In the genomic region with DNA sequence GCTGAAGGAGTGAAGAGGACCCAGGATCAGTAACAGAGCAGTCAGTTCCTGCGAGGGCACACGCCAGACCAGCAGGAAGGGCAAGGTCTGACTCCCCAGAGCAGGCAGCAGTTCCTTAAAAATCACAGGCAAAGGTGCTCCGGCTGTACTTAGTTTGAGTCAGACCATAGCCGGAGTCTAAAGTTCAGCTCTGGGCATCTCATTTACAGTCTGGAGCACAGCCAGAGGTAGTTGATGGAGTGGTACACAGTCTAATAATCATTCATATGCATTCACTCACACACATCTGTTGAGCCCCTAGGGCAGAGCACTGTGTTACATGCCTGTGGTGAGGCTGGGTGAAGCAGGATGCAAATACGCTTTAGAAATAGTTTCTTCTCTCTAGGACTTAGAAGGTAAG, we compare ENCODE assay signal across 31 cellular contexts. TPM values are rescaled to one million over a fixed set of nuclear protein-coding genes. Genes with fewer than 3 reads are reported as not detected.
DNase-seq lines count a peak whose midpoint lies in the region; ATAC-seq, FAIRE-seq and TF ChIP-seq lines count a peak whose summit lies in the region.
"Had no signal": no experiment of that assay in that cellular context is flagged by ENCODE, and none has a peak within 500 bp of the region (broad histone marks: within the 10 kb centered on the region; RNA-seq: fewer than 3 reads in every experiment).

No MANE protein-coding gene starts in this region.

- H3K9me3 ChIP-seq in IMR-90 (ENCODE audit: control insufficient read depth, insufficient read depth, low read length) (no peaks in the 10 kb centered on the region), BE2C (no peaks in the 10 kb centered on the region)
- H3K9me3 ChIP-seq: sigmoid colon, stomach, tibial nerve had no signal

- H2AFZ ChIP-seq in IMR-90 (replicated peaks; ENCODE audit: low read length, poor library complexity) = no peak overlapping the region
- H2AFZ ChIP-seq: PC-9 had no signal

- no peaks in the 10 kb centered on the region for H3K9me1 ChIP-seq in IMR-90 (ENCODE audit: insufficient read depth, low read length)

- peaks cover 5% of the 10 kb centered on the region for H3K4me1 ChIP-seq in IMR-90 (ENCODE audit: control insufficient read depth, insufficient read depth, low read length)
- peaks cover 4% of the 10 kb centered on the region for H3K4me1 ChIP-seq in BE2C
- H3K4me1 ChIP-seq: stomach had no signal

- POLR2A ChIA-PET in IMR-90 (lab: Charles Lee; ENCODE audit: unreplicated experiment) = no interaction called here

- no peak overlapping the region for H3K9ac ChIP-seq in IMR-90 (ENCODE audit: low read depth, low read length)

- intact Hi-C loops in IMR-90 (cut with micrococcal nuclease) = no loop called here

- no peak for FAIRE-seq in bronchial epithelial cell (lab: Jason Lieb, UNC)
- FAIRE-seq: astrocyte, GM12892 had no signal

- TF ChIP-seq RAD21 in IMR-90 (IDR thresholded peaks at IDR 0.05; ENCODE audit: low read length) = no peak

- H3K27ac Mint-ChIP-seq in nephron = peak overlapping the region; percentile 16 to 32 (median 31)
- H3K27ac Mint-ChIP-seq: activated naive CD8-positive, alpha-beta T cell treated with anti-CD3 and anti-CD28 coated beads for 36 hours; activated T-helper 2 cell treated with anti-CD3 and anti-CD28 coated beads, Interferon-gamma antibody, Interleukin-2, Interleukin-4, amounts not matched to agents 10 μg/mL and 5 μg/mL and 100 μg/mL, durations not matched to agents 14 hours and 24 hours and 36 hours; H9; T-cell had no signal

- H3K4ac ChIP-seq in IMR-90 (ENCODE audit: low read depth, low read length) = no peak overlapping the region

- H3K36me3 Mint-ChIP-seq in nephron (ENCODE audit: low read depth) = no peaks in the 10 kb centered on the region
- H3K36me3 Mint-ChIP-seq: activated naive CD8-positive, alpha-beta T cell treated with anti-CD3 and anti-CD28 coated beads for 36 hours; T-cell had no signal

- no peak overlapping the region for H2AK5ac ChIP-seq in IMR-90 (ENCODE audit: low read depth, low read length)

- H3K4me3 ChIP-seq in IMR-90 (ENCODE audit: insufficient read depth, low read depth, low read length) (no peak overlapping the region), bronchial epithelial cell (ENCODE audit: low read depth, low read length) (no peak overlapping the region), BE2C (ENCODE audit: low read depth, low read length) (no peak overlapping the region)
- H3K4me3 ChIP-seq: PC-9, sigmoid colon, stomach, tibial nerve had no signal

- 53% methylated on average over 2 of the region's 5 CpGs; no CpG with 5 or more reads in 1 of the 2 experiments for WGBS in IMR-90 (ENCODE audit: extremely low coverage in 2 of 2, insufficient read length in 1 of 2), 2 experiments

- DNase-seq in DMS79 (lab: John Stamatoyannopoulos, UW) = peak; percentile 3
- peak; percentile 29 for DNase-seq in IMR-90
- DNase-seq in bronchial epithelial cell (ENCODE audit: low read depth) = peak; percentile 21
- no peak for DNase-seq in BE2C
- DNase-seq: activated CD4-positive, alpha-beta T cell treated with anti-CD3 and anti-CD28 coated beads, Interleukin-2, amount 50 U/mL, for 48 hours; activated CD4-positive, CD25-positive, alpha-beta regulatory T cell; activated CD8-positive, alpha-beta memory T cell treated with anti-CD3 and anti-CD28 coated beads, Interleukin-2, amount 50 U/mL, for 4 hours; activated naive CD8-positive, alpha-beta T cell treated with anti-CD3 and anti-CD28 coated beads for 36 hours; H9; hippocampal formation; NCI-H1092; NCI-H2029; PC-9; SHP77 treated with DMSO at 0.1 percent for 48 hours; stimulated activated CD4-positive, alpha-beta T cell treated with anti-CD3 and anti-CD28 coated beads, Interleukin-15, amount 100 ng/mL, for 24 hours; stomach; T-cell had no signal

- no peak for TF ChIP-seq POLR2A in IMR-90 (IDR thresholded peaks at IDR 0.05; ENCODE audit: low read depth, low read length)

- no peak overlapping the region for H3K4me3 Mint-ChIP-seq in nephron
- H3K4me3 Mint-ChIP-seq: activated naive CD8-positive, alpha-beta T cell treated with anti-CD3 and anti-CD28 coated beads for 36 hours; H9; neural crest cell; T-cell had no signal

- H3K27me3 Mint-ChIP-seq in nephron (ENCODE audit: low read depth) = peaks cover 11% of the 10 kb centered on the region
- H3K27me3 Mint-ChIP-seq: activated naive CD8-positive, alpha-beta T cell treated with anti-CD3 and anti-CD28 coated beads for 36 hours; T-cell had no signal

- H3K14ac ChIP-seq in IMR-90 (replicated peaks; ENCODE audit: low read depth, low read length) = no peak overlapping the region

- no peak overlapping the region for H3K56ac ChIP-seq in IMR-90 (ENCODE audit: extremely low read depth, insufficient read depth, low read length)

- in situ Hi-C loops in IMR-90 (cut with MboI; ENCODE audit: low sequenced_read_pairs) = no loop called here

- no peak overlapping the region for H3K27ac ChIP-seq in IMR-90 (ENCODE audit: insufficient read depth, low read length)
- H3K27ac ChIP-seq: PC-9, sigmoid colon, stomach, tibial nerve had no signal

- dilution Hi-C loops in IMR-90 (cut with HindIII; ENCODE audit: low sequenced_read_pairs, unreplicated experiment) = no loop called here

- H3K18ac ChIP-seq in IMR-90 (ENCODE audit: low read depth, low read length) = no peak overlapping the region

- H3K4me2 ChIP-seq in IMR-90 (ENCODE audit: low read depth, low read length) = no peak overlapping the region
- H3K4me2 ChIP-seq: PC-9 had no signal

- H3K23ac ChIP-seq in IMR-90 (ENCODE audit: low read depth, low read length) = no peak overlapping the region

- peaks cover 26% of the 10 kb centered on the region for H3K4me1 Mint-ChIP-seq in nephron
- H3K4me1 Mint-ChIP-seq: neural crest cell had no signal

- H3K27me3 ChIP-seq in IMR-90 (ENCODE audit: control insufficient read depth, insufficient read depth, low read length) (peaks cover 17% of the 10 kb centered on the region), bronchial epithelial cell (ENCODE audit: control insufficient read depth, insufficient read depth, low read length) (no peaks in the 10 kb centered on the region), BE2C (no peaks in the 10 kb centered on the region)
- H3K27me3 ChIP-seq: sigmoid colon had no signal

- no TSS peak for BruUV-seq in IMR-90 (replicated peaks; lab: Mats Ljungman, UMichigan)

- H3K79me1 ChIP-seq in IMR-90 (ENCODE audit: low read depth in 1 of 2, low read length in 2 of 2) = no peaks in the 10 kb centered on the region

- no peak for TF ChIP-seq CTCF in IMR-90 (conservative IDR thresholded peaks at IDR 0.05; ENCODE audit: low read depth, low read length)
- TF ChIP-seq CTCF in bronchial epithelial cell (IDR thresholded peaks at IDR 0.05; ENCODE audit: insufficient read depth, low read length, severe bottlenecking) = no peak
- TF ChIP-seq CTCF in nephron (IDR thresholded peaks at IDR 0.05; ENCODE audit: unreplicated experiment in 3 of 3) = no peak
- TF ChIP-seq CTCF in BE2C (IDR thresholded peaks at IDR 0.05; ENCODE audit: low read depth, low read length) = no peak

- no peak overlapping the region for H4K91ac ChIP-seq in IMR-90 (ENCODE audit: insufficient read depth, low read depth, low read length)

- no peak overlapping the region for H2BK20ac ChIP-seq in IMR-90 (ENCODE audit: low read depth, low read length)

- H2BK15ac ChIP-seq in IMR-90 (ENCODE audit: low read depth, low read length) = no peak overlapping the region

- H4K8ac ChIP-seq in IMR-90 (ENCODE audit: low read depth in 2 of 2, low read length in 2 of 2) = no peak overlapping the region

- no peak overlapping the region for H4K5ac ChIP-seq in IMR-90 (ENCODE audit: low read depth, low read length)

- H2BK120ac ChIP-seq in IMR-90 (ENCODE audit: low read depth, low read length) = no peak overlapping the region

- CTCF ChIA-PET in IMR-90 (lab: Yijun Ruan, JAX) = interaction anchor here (1.9 kb wide), 1 partner anchor 16 kb away, joined by 7 read pairs; no protein-coding TSS in a partner anchor

- H4K20me1 ChIP-seq in IMR-90 (ENCODE audit: insufficient read depth, low read length) = no peaks in the 10 kb centered on the region

- no peak overlapping the region for H2BK5ac ChIP-seq in IMR-90 (ENCODE audit: low read depth, low read length, poor library complexity, severe bottlenecking)

- ATAC-seq in IMR-90 (ENCODE audit: low read depth) = peak; percentile 54; the same call in 1 of the 2 replicates
- no peak for ATAC-seq in GM18502 (IDR thresholded peaks at IDR 0.05; ENCODE audit: poor library complexity, unreplicated experiment)
- no peak for ATAC-seq in GM21737 (IDR thresholded peaks at IDR 0.05; ENCODE audit: unreplicated experiment)
- ATAC-seq: T-cell had no signal

- H2AK9ac ChIP-seq in IMR-90 (replicated peaks; ENCODE audit: low read depth, low read length, poor library complexity) = no peak overlapping the region

- H3K9me3 Mint-ChIP-seq in nephron = no peaks in the 10 kb centered on the region
- H3K9me3 Mint-ChIP-seq: activated naive CD8-positive, alpha-beta T cell treated with anti-CD3 and anti-CD28 coated beads for 36 hours; activated T-helper 2 cell treated with anti-CD3 and anti-CD28 coated beads, Interferon-gamma antibody, Interleukin-2, Interleukin-4, amounts not matched to agents 10 μg/mL and 5 μg/mL and 100 μg/mL, durations not matched to agents 14 hours and 24 hours and 36 hours; H9; neural crest cell; T-cell had no signal

- H3K36me3 ChIP-seq in IMR-90 (ENCODE audit: control insufficient read depth, insufficient read depth, low read length) = no peaks in the 10 kb centered on the region
- no peaks in the 10 kb centered on the region for H3K36me3 ChIP-seq in bronchial epithelial cell (ENCODE audit: control insufficient read depth, insufficient read depth, low read length)
- H3K36me3 ChIP-seq in BE2C = no peaks in the 10 kb centered on the region
- H3K36me3 ChIP-seq: sigmoid colon, stomach, tibial nerve had no signal

RNA-seq across cellular contexts. Expression of gene AMIGO1, which starts 7.3 kb away (rescaled TPM):
- total RNA-seq in IMR-90 (2012; rRNA removed) (1.4 and 1.6 TPM in 2 replicates), bronchial epithelial cell (0.13 and 0.26 TPM in 2 replicates)
- 1.5 TPM in 2 replicates for polyA plus RNA-seq in IMR-90 (2012; rRNA removed)
- 0.81 and 1.1 TPM in 2 replicates for polyA plus RNA-seq in IMR-90 (2012; cell fraction: cytosol; rRNA removed)
- polyA plus RNA-seq in IMR-90 (2012; cell fraction: nucleus; rRNA removed; ENCODE audit: low replicate concordance) = 0.55 and 0.70 TPM in 2 replicates
- polyA plus RNA-seq in BE2C (2012; ENCODE audit: insufficient read depth, insufficient read length, low read depth) = 1.1 TPM

RNA-seq across cellular contexts. Expression of gene GPR61, which starts 22.8 kb away (rescaled TPM):
- total RNA-seq in IMR-90 (2012; rRNA removed) (under 0.01 TPM in 1 of 2 replicates, not detected in the other), bronchial epithelial cell (not detected in 2 replicates)
- not detected in 2 replicates for polyA plus RNA-seq in IMR-90 (2012; rRNA removed)
- not detected in 2 replicates for polyA plus RNA-seq in IMR-90 (2012; cell fraction: cytosol; rRNA removed)
- 0.09 TPM in 1 of 2 replicates, not detected in the other for polyA plus RNA-seq in IMR-90 (2012; cell fraction: nucleus; rRNA removed; ENCODE audit: low replicate concordance)
- polyA plus RNA-seq in BE2C (2012; ENCODE audit: insufficient read depth, insufficient read length, low read depth) = 1.1 TPM
- total RNA-seq: astrocyte, chondrocyte, epithelial cell of proximal tubule, fibroblast of villous mesenchyme, LHCN-M2, liver, neural crest cell, PC-9, stomach had no signal

RNA-seq across cellular contexts. Expression of gene CYB561D1, which starts 23.0 kb away (rescaled TPM):
- total RNA-seq in IMR-90 (2012; rRNA removed) = 3.6 and 5.7 TPM in 2 replicates
- 5.6 and 8.1 TPM in 2 replicates for polyA plus RNA-seq in IMR-90 (2012; rRNA removed)
- 2.6 and 4.6 TPM in 2 replicates for polyA plus RNA-seq in IMR-90 (2012; cell fraction: cytosol; rRNA removed)
- polyA plus RNA-seq in IMR-90 (2012; cell fraction: nucleus; rRNA removed; ENCODE audit: low replicate concordance) = 9.2 and 15.0 TPM in 2 replicates
- 5.0 and 8.1 TPM in 2 replicates for total RNA-seq in bronchial epithelial cell
- 10.3 TPM for polyA plus RNA-seq in BE2C (2012; ENCODE audit: insufficient read depth, insufficient read length, low read depth)

RNA-seq across cellular contexts. Expression of gene GNAI3, which starts 31.5 kb away (rescaled TPM):
- total RNA-seq in IMR-90 (2012; rRNA removed) (14.9 and 25.0 TPM in 2 replicates), bronchial epithelial cell (18.7 and 21.6 TPM in 2 replicates)
- polyA plus RNA-seq in IMR-90 (2012; rRNA removed) = 4.8 and 5.9 TPM in 2 replicates
- 0.90 and 0.98 TPM in 2 replicates for polyA plus RNA-seq in IMR-90 (2012; cell fraction: cytosol; rRNA removed)
- polyA plus RNA-seq in IMR-90 (2012; cell fraction: nucleus; rRNA removed; ENCODE audit: low replicate concordance) = 0.58 and 3.0 TPM in 2 replicates
- polyA plus RNA-seq in BE2C (2012; ENCODE audit: insufficient read depth, insufficient read length, low read depth) = 8.0 TPM

RNA-seq across cellular contexts. Expression of gene ATXN7L2, which starts 33.2 kb away (rescaled TPM):
- total RNA-seq in IMR-90 (2012; rRNA removed) (1.3 and 1.7 TPM in 2 replicates), bronchial epithelial cell (0.64 and 1.3 TPM in 2 replicates)
- polyA plus RNA-seq in IMR-90 (2012; rRNA removed) = 4.8 and 6.4 TPM in 2 replicates
- polyA plus RNA-seq in IMR-90 (2012; cell fraction: cytosol; rRNA removed) = 2.5 and 3.5 TPM in 2 replicates
- 11.5 and 22.5 TPM in 2 replicates for polyA plus RNA-seq in IMR-90 (2012; cell fraction: nucleus; rRNA removed; ENCODE audit: low replicate concordance)
- 68.4 TPM for polyA plus RNA-seq in BE2C (2012; ENCODE audit: insufficient read depth, insufficient read length, low read depth)
